In the genomic region with DNA sequence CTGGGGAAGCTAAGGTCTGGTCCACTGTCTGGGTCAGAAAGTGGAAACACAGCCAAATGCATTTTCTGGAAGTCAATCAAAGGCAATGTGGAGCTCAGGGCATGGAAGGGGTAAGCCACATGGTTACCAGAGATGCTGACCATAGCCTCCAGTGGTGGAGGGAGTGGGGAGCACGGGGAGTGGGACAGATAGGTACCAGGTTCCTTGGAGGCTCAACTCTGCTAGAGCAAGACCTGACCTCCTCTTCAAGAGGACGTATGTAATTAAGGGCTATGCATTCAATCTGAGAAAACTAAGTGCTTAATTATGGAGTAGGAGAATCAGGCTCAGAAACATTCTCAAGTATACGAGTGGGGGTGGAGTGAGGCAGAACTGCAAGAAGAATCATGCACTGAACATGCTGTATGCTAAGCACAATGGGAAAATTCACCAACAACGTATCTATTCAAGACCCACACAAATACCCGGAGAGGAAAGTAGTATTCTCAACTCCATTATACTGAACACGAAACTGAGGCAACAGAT, we compare ENCODE assay signal across 1 cellular context.
TF ChIP-seq lines count a peak whose summit lies in the region.

No MANE protein-coding gene starts in this region.

TF ChIP-seq in SK-N-SH treated with all-trans-retinoic acid at 6 μM for 48 hours, 23 proteins besides CTCF, POLR2A, EP300 and RAD21 (continued from another document):
- TF ChIP-seq, protein P1, sequence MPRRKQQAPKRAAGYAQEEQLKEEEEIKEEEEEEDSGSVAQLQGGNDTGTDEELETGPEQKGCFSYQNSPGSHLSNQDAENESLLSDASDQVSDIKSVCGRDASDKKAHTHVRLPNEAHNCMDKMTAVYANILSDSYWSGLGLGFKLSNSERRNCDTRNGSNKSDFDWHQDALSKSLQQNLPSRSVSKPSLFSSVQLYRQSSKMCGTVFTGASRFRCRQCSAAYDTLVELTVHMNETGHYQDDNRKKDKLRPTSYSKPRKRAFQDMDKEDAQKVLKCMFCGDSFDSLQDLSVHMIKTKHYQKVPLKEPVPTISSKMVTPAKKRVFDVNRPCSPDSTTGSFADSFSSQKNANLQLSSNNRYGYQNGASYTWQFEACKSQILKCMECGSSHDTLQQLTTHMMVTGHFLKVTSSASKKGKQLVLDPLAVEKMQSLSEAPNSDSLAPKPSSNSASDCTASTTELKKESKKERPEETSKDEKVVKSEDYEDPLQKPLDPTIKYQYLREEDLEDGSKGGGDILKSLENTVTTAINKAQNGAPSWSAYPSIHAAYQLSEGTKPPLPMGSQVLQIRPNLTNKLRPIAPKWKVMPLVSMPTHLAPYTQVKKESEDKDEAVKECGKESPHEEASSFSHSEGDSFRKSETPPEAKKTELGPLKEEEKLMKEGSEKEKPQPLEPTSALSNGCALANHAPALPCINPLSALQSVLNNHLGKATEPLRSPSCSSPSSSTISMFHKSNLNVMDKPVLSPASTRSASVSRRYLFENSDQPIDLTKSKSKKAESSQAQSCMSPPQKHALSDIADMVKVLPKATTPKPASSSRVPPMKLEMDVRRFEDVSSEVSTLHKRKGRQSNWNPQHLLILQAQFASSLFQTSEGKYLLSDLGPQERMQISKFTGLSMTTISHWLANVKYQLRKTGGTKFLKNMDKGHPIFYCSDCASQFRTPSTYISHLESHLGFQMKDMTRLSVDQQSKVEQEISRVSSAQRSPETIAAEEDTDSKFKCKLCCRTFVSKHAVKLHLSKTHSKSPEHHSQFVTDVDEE (CRISPR knock-in tag; IDR thresholded peaks at IDR 0.05) = peak; percentile 73; the same call in 1 of the 2 replicates
- TF ChIP-seq, protein P2, sequence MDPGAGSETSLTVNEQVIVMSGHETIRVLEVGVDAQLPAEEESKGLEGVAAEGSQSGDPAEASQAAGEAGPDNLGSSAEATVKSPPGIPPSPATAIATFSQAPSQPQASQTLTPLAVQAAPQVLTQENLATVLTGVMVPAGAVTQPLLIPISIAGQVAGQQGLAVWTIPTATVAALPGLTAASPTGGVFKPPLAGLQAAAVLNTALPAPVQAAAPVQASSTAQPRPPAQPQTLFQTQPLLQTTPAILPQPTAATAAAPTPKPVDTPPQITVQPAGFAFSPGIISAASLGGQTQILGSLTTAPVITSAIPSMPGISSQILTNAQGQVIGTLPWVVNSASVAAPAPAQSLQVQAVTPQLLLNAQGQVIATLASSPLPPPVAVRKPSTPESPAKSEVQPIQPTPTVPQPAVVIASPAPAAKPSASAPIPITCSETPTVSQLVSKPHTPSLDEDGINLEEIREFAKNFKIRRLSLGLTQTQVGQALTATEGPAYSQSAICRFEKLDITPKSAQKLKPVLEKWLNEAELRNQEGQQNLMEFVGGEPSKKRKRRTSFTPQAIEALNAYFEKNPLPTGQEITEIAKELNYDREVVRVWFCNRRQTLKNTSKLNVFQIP (CRISPR knock-in tag; IDR thresholded peaks at IDR 0.05; ENCODE audit: borderline replicate concordance, low read depth) = no peak
- no peak for TF ChIP-seq ISL1 (CRISPR knock-in tag; IDR thresholded peaks at IDR 0.05)
- no peak for TF ChIP-seq ARNTL (CRISPR knock-in tag; IDR thresholded peaks at IDR 0.05; ENCODE audit: borderline replicate concordance, low read depth)
- TF ChIP-seq RARB (CRISPR knock-in tag; IDR thresholded peaks at IDR 0.05) = no peak
- no peak for TF ChIP-seq TOX (CRISPR knock-in tag; IDR thresholded peaks at IDR 0.05; ENCODE audit: borderline replicate concordance)
- TF ChIP-seq, protein P3, sequence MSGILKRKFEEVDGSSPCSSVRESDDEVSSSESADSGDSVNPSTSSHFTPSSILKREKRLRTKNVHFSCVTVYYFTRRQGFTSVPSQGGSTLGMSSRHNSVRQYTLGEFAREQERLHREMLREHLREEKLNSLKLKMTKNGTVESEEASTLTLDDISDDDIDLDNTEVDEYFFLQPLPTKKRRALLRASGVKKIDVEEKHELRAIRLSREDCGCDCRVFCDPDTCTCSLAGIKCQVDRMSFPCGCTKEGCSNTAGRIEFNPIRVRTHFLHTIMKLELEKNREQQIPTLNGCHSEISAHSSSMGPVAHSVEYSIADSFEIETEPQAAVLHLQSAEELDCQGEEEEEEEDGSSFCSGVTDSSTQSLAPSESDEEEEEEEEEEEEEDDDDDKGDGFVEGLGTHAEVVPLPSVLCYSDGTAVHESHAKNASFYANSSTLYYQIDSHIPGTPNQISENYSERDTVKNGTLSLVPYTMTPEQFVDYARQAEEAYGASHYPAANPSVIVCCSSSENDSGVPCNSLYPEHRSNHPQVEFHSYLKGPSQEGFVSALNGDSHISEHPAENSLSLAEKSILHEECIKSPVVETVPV (CRISPR knock-in tag; IDR thresholded peaks at IDR 0.05) = no peak
- no peak for TF ChIP-seq TCF4 (CRISPR knock-in tag; IDR thresholded peaks at IDR 0.05; ENCODE audit: borderline replicate concordance)
- TF ChIP-seq GLIS3 (CRISPR knock-in tag; IDR thresholded peaks at IDR 0.05) = 0 out of 2 replicates have a peak, but pooled peaks have one; percentile 13
- peak; percentile 28; the same call in 1 of the 2 replicates for TF ChIP-seq ZFP3 (CRISPR knock-in tag; IDR thresholded peaks at IDR 0.05)
- TF ChIP-seq ESRRG (CRISPR knock-in tag; IDR thresholded peaks at IDR 0.05) = no peak
- no peak for TF ChIP-seq CSDC2 (CRISPR knock-in tag; IDR thresholded peaks at IDR 0.05)
- TF ChIP-seq ZFP30 (CRISPR knock-in tag; IDR thresholded peaks at IDR 0.05) = no peak
- TF ChIP-seq ZNF70 (CRISPR knock-in tag; IDR thresholded peaks at IDR 0.05) = peak; percentile 36
- TF ChIP-seq PPARA (CRISPR knock-in tag; IDR thresholded peaks at IDR 0.05; ENCODE audit: borderline replicate concordance) = no peak
